30 cellular contexts compared by ENCODE assay signal in genomic region chr12:81120961-81121360, GRCh38. TPM values are rescaled to one million over a fixed set of nuclear protein-coding genes. Genes with fewer than 3 reads are reported as not detected.
DNase-seq lines count a peak whose midpoint lies in the region; ATAC-seq, FAIRE-seq and TF ChIP-seq lines count a peak whose summit lies in the region.
"Had no signal": no experiment of that assay in that cellular context is flagged by ENCODE, and none has a peak within 500 bp of the region (broad histone marks: within the 10 kb centered on the region; RNA-seq: fewer than 3 reads in every experiment).

No MANE protein-coding gene starts in this region.

- H3K27ac ChIP-seq in endodermal cell (ENCODE audit: low read depth, low read length) (no peak overlapping the region), HepG2 (ENCODE audit: extremely low read length, insufficient read depth, low read length) (peak overlapping the region; percentile 18), right lobe of liver (peak overlapping the region in 1 of 3 donors; percentile 38)
- H3K27ac ChIP-seq: BLaER1 had no signal

- TF ChIP-seq POLR2A in HepG2 (IDR thresholded peaks at IDR 0.05; ENCODE audit: insufficient read depth in 1 of 2, low read depth in 2 of 2, low read length in 2 of 2) (no peak), right lobe of liver (IDR thresholded peaks at IDR 0.05) (no peak), H54 (IDR thresholded peaks at IDR 0.05; ENCODE audit: low read depth, low read length) (no peak)

- H3K4me1 Mint-ChIP-seq in endodermal cell: no peaks in the 10 kb centered on the region
- H3K4me1 Mint-ChIP-seq in progenitor cell of endocrine pancreas (ENCODE audit: low read depth): peaks cover 5% of the 10 kb centered on the region
- H3K4me1 Mint-ChIP-seq in chondrocyte (ENCODE audit: low read depth): no peaks in the 10 kb centered on the region
- H3K4me1 Mint-ChIP-seq: CD14-positive monocyte; CD4-positive, alpha-beta memory T cell; CD4-positive, CD25-positive, alpha-beta regulatory T cell; CD8-positive, alpha-beta memory T cell had no signal

- peaks cover 58% of the 10 kb centered on the region for H3K36me3 ChIP-seq in endodermal cell (ENCODE audit: control insufficient read depth, insufficient read depth, low read length)
- peaks cover 3 to 29% of the 10 kb centered on the region in 2 experiments; a peak in 4 of 5 replicates for H3K36me3 ChIP-seq in HepG2 (replicated peaks in 1 of 2; ENCODE audit: control insufficient read depth in 1 of 2, insufficient read depth in 2 of 2, low read length in 2 of 2)
- no peaks in the 10 kb centered on the region for H3K36me3 ChIP-seq in right lobe of liver
- H3K36me3 ChIP-seq: BE2C, BLaER1 had no signal

- WGBS in endodermal cell (ENCODE audit: insufficient coverage in 1 of 2, insufficient read length in 1 of 2), 2 experiments: 82% methylated on average over 2 of the region's 2 CpGs; no CpG with 5 or more reads in 1 of the 2 experiments
- 41% methylated on average over 2 of the region's 2 CpGs for WGBS in HepG2 (ENCODE audit: low lambda C conversion rate)
- 22% methylated on average over 2 of the region's 2 CpGs for whole genome bisulfite sequencing in right lobe of liver (ENCODE audit: insufficient coverage, low coverage, low lambda C conversion rate, missing lambda C conversion rate)

- H2AFZ ChIP-seq in HepG2 (ENCODE audit: low read length): no peak overlapping the region

- intact Hi-C loops in HepG2 (cut with micrococcal nuclease; ENCODE audit: unreplicated experiment): loop anchor here (10.0 kb wide), 1 partner anchor 96 kb away; no protein-coding TSS in a partner anchor
- intact Hi-C loops in right lobe of liver (cut with DNase I): no loop called here

- no peaks in the 10 kb centered on the region for H3K27me3 ChIP-seq in endodermal cell (ENCODE audit: control insufficient read depth, insufficient read depth, low read length, poor library complexity, severe bottlenecking)
- no peaks in the 10 kb centered on the region for H3K27me3 ChIP-seq in HepG2 (ENCODE audit: control insufficient read depth in 1 of 2, insufficient read depth in 2 of 2, low read length in 2 of 2)
- no peaks in the 10 kb centered on the region for H3K27me3 ChIP-seq in right lobe of liver
- H3K27me3 ChIP-seq: BE2C, BLaER1 had no signal

- no peak overlapping the region for H3K4me2 ChIP-seq in HepG2 (ENCODE audit: low read depth, low read length)
- H3K4me2 ChIP-seq: BLaER1 had no signal

- peak; percentile 92 for ATAC-seq in HepG2
- peak; percentile 81 to 98 (median 92) for ATAC-seq in right lobe of liver
- ATAC-seq in HG03378 (IDR thresholded peaks at IDR 0.05; ENCODE audit: unreplicated experiment): no peak
- ATAC-seq: GM12878 had no signal

- CTCF ChIA-PET in HepG2 (lab: Yijun Ruan, JAX; ENCODE audit: low intra/inter-chr PET ratio, low total read pairs): no interaction called here

- POLR2A ChIA-PET in HepG2 (lab: Yijun Ruan, JAX): interaction anchor here (0.9 to 1.4 kb wide), 5 partner anchors 15 to 184 kb away, joined by 3 to 4 read pairs (median 3); no protein-coding TSS in a partner anchor

- H3K4me3 Mint-ChIP-seq in endodermal cell (no peak overlapping the region), progenitor cell of endocrine pancreas (ENCODE audit: low read depth) (no peak overlapping the region), chondrocyte (ENCODE audit: unreplicated experiment) (no peak overlapping the region)
- H3K4me3 Mint-ChIP-seq: CD14-positive monocyte; CD4-positive, CD25-positive, alpha-beta regulatory T cell; CD8-positive, alpha-beta memory T cell had no signal

- H3K36me3 Mint-ChIP-seq in endodermal cell (ENCODE audit: low read depth) (peaks cover 52% of the 10 kb centered on the region), progenitor cell of endocrine pancreas (ENCODE audit: insufficient read depth) (peaks cover 13% of the 10 kb centered on the region), chondrocyte (ENCODE audit: low read depth) (peaks cover 5% of the 10 kb centered on the region)
- H3K36me3 Mint-ChIP-seq: CD14-positive monocyte; CD4-positive, alpha-beta memory T cell; CD4-positive, CD25-positive, alpha-beta regulatory T cell; CD8-positive, alpha-beta memory T cell had no signal

- no TSS peak for BruUV-seq in HepG2 (replicated peaks; lab: Mats Ljungman, UMichigan)

- DNase-seq in endodermal cell (no peak), HepG2 (ENCODE audit: low spot score) (peak; percentile 22), right lobe of liver (no peak), progenitor cell of endocrine pancreas (ENCODE audit: low spot score, unreplicated experiment) (no peak), chondrocyte (ENCODE audit: low spot score) (no peak), H54 (ENCODE audit: insufficient read length, low spot score) (no peak), NCI-H2081 treated with DMSO at 0.1 percent for 48 hours (lab: John Stamatoyannopoulos, UW) (no peak)
- DNase-seq: 8988T; ACHN; BE2C; C1 segment of cervical spinal cord; CD4-positive, alpha-beta memory T cell; CD4-positive, CD25-positive, alpha-beta regulatory T cell; CD8-positive, alpha-beta memory T cell; COR-L47; DMS 273 treated with DMSO at 0.1 percent for 48 hours; DMS153; DMS53; DMS79; DND-41; EL; GDM1 had no signal

- FAIRE-seq in HepG2 (lab: Jason Lieb, UNC) (no peak), H54 (lab: Jason Lieb, UNC) (no peak)
- FAIRE-seq: A204.1, GM12878, GM12892, GM18507 had no signal

- H3K27ac Mint-ChIP-seq in endodermal cell: peak overlapping the region; percentile 11
- H3K27ac Mint-ChIP-seq in progenitor cell of endocrine pancreas: peak overlapping the region; percentile 10
- no peak overlapping the region for H3K27ac Mint-ChIP-seq in chondrocyte (ENCODE audit: unreplicated experiment)
- H3K27ac Mint-ChIP-seq: CD14-positive monocyte; CD4-positive, alpha-beta memory T cell; CD4-positive, CD25-positive, alpha-beta regulatory T cell; CD8-positive, alpha-beta memory T cell had no signal

- TF ChIP-seq CTCF in endodermal cell (conservative IDR thresholded peaks at IDR 0.05) (no peak), HepG2 (CRISPR knock-in tag; IDR thresholded peaks at IDR 0.05) (no peak), right lobe of liver (IDR thresholded peaks at IDR 0.05) (no peak), progenitor cell of endocrine pancreas (IDR thresholded peaks at IDR 0.05; ENCODE audit: unreplicated experiment) (no peak), chondrocyte (IDR thresholded peaks at IDR 0.05) (no peak)

- no peaks in the 10 kb centered on the region for H3K27me3 Mint-ChIP-seq in endodermal cell (ENCODE audit: insufficient read depth)
- no peaks in the 10 kb centered on the region for H3K27me3 Mint-ChIP-seq in progenitor cell of endocrine pancreas
- H3K27me3 Mint-ChIP-seq in chondrocyte (ENCODE audit: low read depth): no peaks in the 10 kb centered on the region
- H3K27me3 Mint-ChIP-seq: CD4-positive, alpha-beta memory T cell; CD4-positive, CD25-positive, alpha-beta regulatory T cell; CD8-positive, alpha-beta memory T cell had no signal

- no peak overlapping the region for H3K9ac ChIP-seq in endodermal cell (ENCODE audit: extremely low read depth, low read length, poor library complexity, severe bottlenecking)
- H3K9ac ChIP-seq in HepG2 (ENCODE audit: insufficient read depth, low read depth, low read length): no peak overlapping the region
- H3K9ac ChIP-seq: BLaER1 had no signal

- in situ Hi-C loops in HepG2 (cut with HindIII; ENCODE audit: extremely low pct_ligation_motif_present, low pct_unique_long_range_greater_than_20kb): no loop called here

- H3K9me3 ChIP-seq in endodermal cell (ENCODE audit: control insufficient read depth, low read length) (peaks cover 31% of the 10 kb centered on the region), HepG2 (ENCODE audit: low read length) (no peaks in the 10 kb centered on the region), right lobe of liver (no peaks in the 10 kb centered on the region)
- H3K9me3 ChIP-seq: BE2C, BLaER1 had no signal

- H3K4me1 ChIP-seq in endodermal cell (ENCODE audit: control insufficient read depth, insufficient read depth, low read length) (no peaks in the 10 kb centered on the region), HepG2 (ENCODE audit: insufficient read depth, low read length) (peaks cover 26% of the 10 kb centered on the region), right lobe of liver (peaks cover 0 to 10% (median 0%) of the 10 kb centered on the region in 4 donors)
- H3K4me1 ChIP-seq: BE2C, BLaER1 had no signal

- peaks cover 26% of the 10 kb centered on the region for H3K79me2 ChIP-seq in HepG2 (ENCODE audit: insufficient read depth, low read length)

- no peaks in the 10 kb centered on the region for H4K20me1 ChIP-seq in HepG2 (ENCODE audit: insufficient read depth, low read length)
- H4K20me1 ChIP-seq: BLaER1 had no signal

- TF ChIP-seq RAD21 in HepG2 (CRISPR knock-in tag; IDR thresholded peaks at IDR 0.05): no peak

- peaks cover 28% of the 10 kb centered on the region for H3K9me3 Mint-ChIP-seq in endodermal cell
- H3K9me3 Mint-ChIP-seq in progenitor cell of endocrine pancreas (ENCODE audit: low read depth): peaks cover 17% of the 10 kb centered on the region
- H3K9me3 Mint-ChIP-seq in chondrocyte (ENCODE audit: low read depth): peaks cover 16% of the 10 kb centered on the region

- TF ChIP-seq EP300 in HepG2 (IDR thresholded peaks at IDR 0.05; ENCODE audit: low read depth in 2 of 2, low read length in 2 of 2) (peak in 1 of 2 experiments; percentile 83; a peak in 2 of 4 replicates), HepG2 (CRISPR knock-in tag; IDR thresholded peaks at IDR 0.05; ENCODE audit: borderline replicate concordance) (no peak)

- H3K4me3 ChIP-seq in endodermal cell (ENCODE audit: low read length): no peak overlapping the region
- H3K4me3 ChIP-seq in HepG2 (replicated peaks in 1 of 3; ENCODE audit: insufficient read depth in 1 of 3, low read depth in 2 of 3, low read length in 3 of 3): no peak overlapping the region
- no peak overlapping the region for H3K4me3 ChIP-seq in right lobe of liver
- H3K4me3 ChIP-seq: BLaER1, GM12878 had no signal

RNA-seq across cellular contexts. Expression of gene ACSS3, which starts 43.1 kb away (rescaled TPM):
- total RNA-seq in endodermal cell (10 to 100 TPM; 28.3 to 29.4 TPM), HepG2 (2016; rRNA removed; fragmentation: Illumina TruSeq; extraction: Trizol) (86.3 and 95.7 TPM in 2 replicates), right lobe of liver (100 to 1,000 TPM in 1 of 6 experiments, 10 to 100 TPM in 5; 39.7 to 112 (median 56.5) TPM), progenitor cell of endocrine pancreas (15.9 and 20.9 TPM in 2 replicates), chondrocyte (1.9 to 5.6 TPM (median 2.2 TPM) in 3 replicates)
- 20.9 TPM for polyA plus RNA-seq in endodermal cell (2013, experiment 1 of 2)
- 19.3 TPM for polyA plus RNA-seq in endodermal cell (2013, experiment 2 of 2)
- total RNA-seq in HepG2 (2016; cell fraction: cytosol; rRNA removed; fragmentation: Illumina TruSeq; extraction: Trizol; ENCODE audit: low read depth): 16.5 and 17.3 TPM in 2 replicates
- 83.9 and 102 TPM in 2 replicates for total RNA-seq in HepG2 (2016; cell fraction: insoluble cytoplasmic fraction; rRNA removed; fragmentation: Illumina TruSeq; extraction: Trizol)
- total RNA-seq in HepG2 (2016; cell fraction: membrane; rRNA removed; fragmentation: Illumina TruSeq; extraction: Trizol): 23.5 and 28.5 TPM in 2 replicates
- 133 TPM in 2 replicates for total RNA-seq in HepG2 (2016; cell fraction: nucleus; rRNA removed; fragmentation: Illumina TruSeq; extraction: Trizol)
- polyA plus RNA-seq in HepG2 (2011; rRNA removed): 68.6 and 79.5 TPM in 2 replicates
- 53.2 and 78.7 TPM in 2 replicates for polyA plus RNA-seq in HepG2 (2011; cell fraction: cytosol; rRNA removed)
- polyA plus RNA-seq in HepG2 (2011; cell fraction: nucleus; rRNA removed): 56.5 and 68.3 TPM in 2 replicates
- polyA plus RNA-seq in HepG2 (2012): 56.8 and 59.4 TPM in 2 replicates
- polyA plus RNA-seq in HepG2 (2016; cell fraction: cytosol; fragmentation: Illumina TruSeq; extraction: Trizol; ENCODE audit: low read depth): 7.4 and 7.7 TPM in 2 replicates
- polyA plus RNA-seq in HepG2 (2016; cell fraction: insoluble cytoplasmic fraction; fragmentation: Illumina TruSeq; extraction: Trizol; ENCODE audit: low read depth): 88.8 and 97.6 TPM in 2 replicates
- 12.9 and 14.0 TPM in 2 replicates for polyA plus RNA-seq in HepG2 (2016; cell fraction: membrane; fragmentation: Illumina TruSeq; extraction: Trizol; ENCODE audit: low read depth)
- polyA plus RNA-seq in HepG2 (2016; cell fraction: nucleus; fragmentation: Illumina TruSeq; extraction: Trizol; ENCODE audit: insufficient read depth, low read depth): 72.3 and 73.1 TPM in 2 replicates
- 96.5 TPM in 1 of 2 replicates, not detected in the other for polyA minus RNA-seq in HepG2 (2011; rRNA and poly(A)+ RNA removed; ENCODE audit: low replicate concordance)
- 99.5 and 134 TPM in 2 replicates for polyA minus RNA-seq in HepG2 (2011; cell fraction: cytosol; rRNA and poly(A)+ RNA removed)
- polyA minus RNA-seq in HepG2 (2011; cell fraction: nucleus; rRNA and poly(A)+ RNA removed): 426 and 440 TPM in 2 replicates
- total RNA-seq: CD4-positive, alpha-beta memory T cell; CD4-positive, CD25-positive, alpha-beta regulatory T cell; CD8-positive, alpha-beta memory T cell; G401 had no signal
- polyA plus RNA-seq: CD4-positive, alpha-beta memory T cell; CD4-positive, CD25-positive, alpha-beta regulatory T cell; CD8-positive, alpha-beta memory T cell; GM12878 had no signal
